Comparison of ENCODE assay signal across 42 cellular contexts in genomic region chrX:137519459-137519858, GRCh38. TPM values are rescaled to one million over a fixed set of nuclear protein-coding genes. Genes with fewer than 3 reads are reported as not detected.
"Had no signal": no experiment of that assay in that cellular context is flagged by ENCODE, and none has a peak within 500 bp of the region (broad histone marks: within the 10 kb centered on the region; RNA-seq: fewer than 3 reads in every experiment).

No MANE protein-coding gene starts in this region.

- H3K4me3 Mint-ChIP-seq: activated naive CD4-positive, alpha-beta T cell treated with anti-CD3 and anti-CD28 coated beads for 36 hours; activated naive CD4-positive, alpha-beta T cell treated with anti-CD3 and anti-CD28 coated beads, Interleukin-2, amount 10 ng/mL, durations not matched to agents 7 days and 5 days; activated naive CD4-positive, alpha-beta T cell treated with anti-CD3 and anti-CD28 coated beads, Interleukin-2, amount 50 U/mL, for 24 hours; activated naive CD8-positive, alpha-beta T cell; activated naive CD8-positive, alpha-beta T cell treated with anti-CD3 and anti-CD28 coated beads for 36 hours; activated naive CD8-positive, alpha-beta T cell treated with anti-CD3 and anti-CD28 coated beads, Interleukin-2, amount 10 ng/mL, durations not matched to agents 7 days and 5 days; activated naive CD8-positive, alpha-beta T cell treated with anti-CD3 and anti-CD28 coated beads, Interleukin-2, amount 50 U/mL, for 24 hours; activated T-cell treated with anti-CD3 and anti-CD28 coated beads, Interleukin-2, amount 50 U/mL, for 24 hours; activated T-cell treated with anti-CD3 and anti-CD28 coated beads, Interleukin-2, amount 50 U/mL, for 4 hours; activated T-cell treated with anti-CD3 and anti-CD28 coated beads, Interleukin-2, amount 50 U/mL, for 72 hours; activated T-helper 1 cell treated with anti-CD3 and anti-CD28 coated beads, Interleukin-12 subunit alpha, Interleukin-12 subunit beta, Interleukin-2, Interleukin-4 antibody, amounts not matched to agents 30 ng/mL and 10 ng/mL and 1 ng/mL, durations not matched to agents 14 hours and 24 hours and 36 hours; activated T-helper 17 cell treated with anti-CD3 and anti-CD28 coated beads, Interleukin-2, amount 50 U/mL, for 72 hours; brain; central memory CD8-positive, alpha-beta T cell had no signal

- H3K27ac ChIP-seq: adrenal gland, ascending aorta, body of pancreas, brain microvascular endothelial cell, breast epithelium, cardiac muscle cell had no signal

- H3K27ac Mint-ChIP-seq: activated naive CD4-positive, alpha-beta T cell treated with anti-CD3 and anti-CD28 coated beads for 36 hours; activated naive CD4-positive, alpha-beta T cell treated with anti-CD3 and anti-CD28 coated beads, Interleukin-2, amount 10 ng/mL, durations not matched to agents 7 days and 5 days; activated naive CD4-positive, alpha-beta T cell treated with anti-CD3 and anti-CD28 coated beads, Interleukin-2, amount 50 U/mL, for 24 hours; activated naive CD4-positive, alpha-beta T cell treated with anti-CD3 and anti-CD28 coated beads, Interleukin-2, amount 50 U/mL, for 72 hours; activated naive CD8-positive, alpha-beta T cell; activated naive CD8-positive, alpha-beta T cell treated with anti-CD3 and anti-CD28 coated beads for 36 hours; activated naive CD8-positive, alpha-beta T cell treated with anti-CD3 and anti-CD28 coated beads, Interleukin-2, amount 10 ng/mL, durations not matched to agents 7 days and 5 days; activated naive CD8-positive, alpha-beta T cell treated with anti-CD3 and anti-CD28 coated beads, Interleukin-2, amount 50 U/mL, for 24 hours; activated T-cell treated with anti-CD3 and anti-CD28 coated beads, Interleukin-2, amount 50 U/mL, for 24 hours; activated T-cell treated with anti-CD3 and anti-CD28 coated beads, Interleukin-2, amount 50 U/mL, for 72 hours; activated T-helper 1 cell treated with anti-CD3 and anti-CD28 coated beads, Interleukin-12 subunit alpha, Interleukin-12 subunit beta, Interleukin-2, Interleukin-4 antibody, amounts not matched to agents 30 ng/mL and 10 ng/mL and 1 ng/mL, durations not matched to agents 14 hours and 24 hours and 36 hours; activated T-helper 17 cell treated with anti-CD3 and anti-CD28 coated beads, Interleukin-2, amount 50 U/mL, for 72 hours; activated T-helper 2 cell treated with anti-CD3 and anti-CD28 coated beads, Interferon-gamma antibody, Interleukin-2, Interleukin-4, amounts not matched to agents 10 μg/mL and 5 μg/mL and 100 μg/mL, durations not matched to agents 14 hours and 24 hours and 36 hours; brain had no signal

- H3K27me3 Mint-ChIP-seq: activated naive CD4-positive, alpha-beta T cell treated with anti-CD3 and anti-CD28 coated beads, Interleukin-2, amount 10 ng/mL, durations not matched to agents 7 days and 5 days; activated naive CD8-positive, alpha-beta T cell treated with anti-CD3 and anti-CD28 coated beads, Interleukin-2, amount 10 ng/mL, durations not matched to agents 7 days and 5 days; activated naive CD8-positive, alpha-beta T cell treated with anti-CD3 and anti-CD28 coated beads, Interleukin-2, amount 50 U/mL, for 24 hours; central memory CD8-positive, alpha-beta T cell had no signal

- H3K9me3 ChIP-seq: adrenal gland, ascending aorta, body of pancreas, breast epithelium had no signal

- H3K4me1 Mint-ChIP-seq: activated naive CD4-positive, alpha-beta T cell treated with anti-CD3 and anti-CD28 coated beads, Interleukin-2, amount 10 ng/mL, durations not matched to agents 7 days and 5 days; activated naive CD4-positive, alpha-beta T cell treated with anti-CD3 and anti-CD28 coated beads, Interleukin-2, amount 50 U/mL, for 24 hours; activated naive CD8-positive, alpha-beta T cell treated with anti-CD3 and anti-CD28 coated beads for 36 hours; activated naive CD8-positive, alpha-beta T cell treated with anti-CD3 and anti-CD28 coated beads, Interleukin-2, amount 10 ng/mL, durations not matched to agents 7 days and 5 days; activated naive CD8-positive, alpha-beta T cell treated with anti-CD3 and anti-CD28 coated beads, Interleukin-2, amount 50 U/mL, for 24 hours; activated T-helper 17 cell treated with anti-CD3 and anti-CD28 coated beads, Interleukin-2, amount 50 U/mL, for 72 hours; brain; central memory CD8-positive, alpha-beta T cell had no signal

- H3K36me3 ChIP-seq: adrenal gland, ascending aorta, brain microvascular endothelial cell, breast epithelium, cardiac muscle cell had no signal

- H3K4me1 ChIP-seq: adrenal gland, ascending aorta, body of pancreas, breast epithelium had no signal

- FAIRE-seq: bronchial epithelial cell had no signal

- H3K27me3 ChIP-seq: adrenal gland, ascending aorta, brain microvascular endothelial cell, cardiac muscle cell had no signal

- H3K9me3 Mint-ChIP-seq: activated naive CD4-positive, alpha-beta T cell treated with anti-CD3 and anti-CD28 coated beads for 36 hours; activated naive CD4-positive, alpha-beta T cell treated with anti-CD3 and anti-CD28 coated beads, Interleukin-2, amount 10 ng/mL, durations not matched to agents 7 days and 5 days; activated naive CD4-positive, alpha-beta T cell treated with anti-CD3 and anti-CD28 coated beads, Interleukin-2, amount 50 U/mL, for 24 hours; activated naive CD4-positive, alpha-beta T cell treated with anti-CD3 and anti-CD28 coated beads, Interleukin-2, amount 50 U/mL, for 72 hours; activated naive CD8-positive, alpha-beta T cell treated with anti-CD3 and anti-CD28 coated beads for 36 hours; activated naive CD8-positive, alpha-beta T cell treated with anti-CD3 and anti-CD28 coated beads, Interleukin-2, amount 10 ng/mL, durations not matched to agents 7 days and 5 days; activated naive CD8-positive, alpha-beta T cell treated with anti-CD3 and anti-CD28 coated beads, Interleukin-2, amount 50 U/mL, for 24 hours; activated T-cell treated with anti-CD3 and anti-CD28 coated beads, Interleukin-2, amount 50 U/mL, for 24 hours; activated T-cell treated with anti-CD3 and anti-CD28 coated beads, Interleukin-2, amount 50 U/mL, for 4 hours; activated T-cell treated with anti-CD3 and anti-CD28 coated beads, Interleukin-2, amount 50 U/mL, for 72 hours; activated T-helper 1 cell treated with anti-CD3 and anti-CD28 coated beads, Interleukin-12 subunit alpha, Interleukin-12 subunit beta, Interleukin-2, Interleukin-4 antibody, amounts not matched to agents 30 ng/mL and 10 ng/mL and 1 ng/mL, durations not matched to agents 14 hours and 24 hours and 36 hours; activated T-helper 17 cell treated with anti-CD3 and anti-CD28 coated beads, Interleukin-2, amount 50 U/mL, for 72 hours; activated T-helper 2 cell treated with anti-CD3 and anti-CD28 coated beads, Interferon-gamma antibody, Interleukin-2, Interleukin-4, amounts not matched to agents 10 μg/mL and 5 μg/mL and 100 μg/mL, durations not matched to agents 14 hours and 24 hours and 36 hours had no signal

- DNase-seq: activated effector memory CD4-positive, alpha-beta T cell treated with anti-CD3 and anti-CD28 coated beads, Interleukin-2, amount 50 U/mL, for 16 hours; activated effector memory CD4-positive, alpha-beta T cell treated with Interleukin-2 at 50 U/mL for 16 hours; activated gamma-delta T cell treated with Interleukin-2 at 50 U/mL for 16 hours; activated naive CD4-positive, alpha-beta T cell; activated naive CD4-positive, alpha-beta T cell treated with anti-CD3 and anti-CD28 coated beads for 36 hours; activated naive CD4-positive, alpha-beta T cell treated with anti-CD3 and anti-CD28 coated beads, Interleukin-2, amount 10 ng/mL, durations not matched to agents 7 days and 5 days; activated naive CD4-positive, alpha-beta T cell treated with anti-CD3 and anti-CD28 coated beads, Interleukin-2, amount 50 U/mL, for 16 hours; activated naive CD4-positive, alpha-beta T cell treated with Interleukin-2 at 50 U/mL for 16 hours; activated naive CD8-positive, alpha-beta T cell treated with anti-CD3 and anti-CD28 coated beads for 36 hours; activated naive CD8-positive, alpha-beta T cell treated with anti-CD3 and anti-CD28 coated beads, Interleukin-2, amount 10 ng/mL, durations not matched to agents 7 days and 5 days; activated naive CD8-positive, alpha-beta T cell treated with anti-CD3 and anti-CD28 coated beads, Interleukin-2, amount 50 U/mL, for 24 hours; activated T-cell treated with anti-CD3 and anti-CD28 coated beads for 4 hours; activated T-cell treated with anti-CD3 and anti-CD28 coated beads, Interleukin-2, amount 50 U/mL, for 1 hour; activated T-cell treated with anti-CD3 and anti-CD28 coated beads, Interleukin-2, amount 50 U/mL, for 24 hours; activated T-cell treated with anti-CD3 and anti-CD28 coated beads, Interleukin-2, amount 50 U/mL, for 4 hours; activated T-cell treated with anti-CD3 and anti-CD28 coated beads, Interleukin-2, amount 50 U/mL, for 48 hours; activated T-cell treated with anti-CD3 and anti-CD28 coated beads, Interleukin-2, amount 50 U/mL, for 72 hours; adrenal gland; amniotic stem cell; amygdala; anterior cingulate cortex; aorta; body of pancreas; brain microvascular endothelial cell; caudate nucleus; central memory CD4-positive, alpha-beta T cell; cerebellar nuclear complex had no signal

- H3K4me3 ChIP-seq: adrenal gland, ascending aorta, body of pancreas, breast epithelium, cardiac muscle cell had no signal

- H3K36me3 Mint-ChIP-seq: activated naive CD4-positive, alpha-beta T cell treated with anti-CD3 and anti-CD28 coated beads, Interleukin-2, amount 10 ng/mL, durations not matched to agents 7 days and 5 days; activated naive CD4-positive, alpha-beta T cell treated with anti-CD3 and anti-CD28 coated beads, Interleukin-2, amount 50 U/mL, for 24 hours; activated naive CD4-positive, alpha-beta T cell treated with anti-CD3 and anti-CD28 coated beads, Interleukin-2, amount 50 U/mL, for 72 hours; activated naive CD8-positive, alpha-beta T cell; activated naive CD8-positive, alpha-beta T cell treated with anti-CD3 and anti-CD28 coated beads for 36 hours; activated naive CD8-positive, alpha-beta T cell treated with anti-CD3 and anti-CD28 coated beads, Interleukin-2, amount 10 ng/mL, durations not matched to agents 7 days and 5 days; brain had no signal

- ATAC-seq: activated naive CD4-positive, alpha-beta T cell treated with anti-CD3 and anti-CD28 coated beads, Interleukin-2, amount 50 U/mL, for 72 hours; activated naive CD8-positive, alpha-beta T cell treated with anti-CD3 and anti-CD28 coated beads, Interleukin-2, amount 50 U/mL, for 24 hours; activated T-cell treated with anti-CD3 and anti-CD28 coated beads, Interleukin-2, amount 50 U/mL, for 4 hours; activated T-cell treated with anti-CD3 and anti-CD28 coated beads, Interleukin-2, amount 50 U/mL, for 72 hours; activated T-helper 17 cell treated with anti-CD3 and anti-CD28 coated beads, Interleukin-2, amount 50 U/mL, for 72 hours; body of pancreas had no signal

RNA-seq across cellular contexts. Expression of gene ZIC3, which starts 46.5 kb away (rescaled TPM):
- total RNA-seq: activated naive CD4-positive, alpha-beta T cell treated with anti-CD3 and anti-CD28 coated beads for 36 hours; activated naive CD4-positive, alpha-beta T cell treated with anti-CD3 and anti-CD28 coated beads, Interleukin-2, amount 50 U/mL, for 72 hours; activated naive CD8-positive, alpha-beta T cell treated with anti-CD3 and anti-CD28 coated beads for 36 hours; activated naive CD8-positive, alpha-beta T cell treated with anti-CD3 and anti-CD28 coated beads, Interleukin-2, amount 10 ng/mL, durations not matched to agents 7 days and 5 days; activated T-cell treated with anti-CD3 and anti-CD28 coated beads, Interleukin-2, amount 50 U/mL, for 4 hours; activated T-cell treated with anti-CD3 and anti-CD28 coated beads, Interleukin-2, amount 50 U/mL, for 72 hours; activated T-helper 1 cell treated with anti-CD3 and anti-CD28 coated beads, Interleukin-12 subunit alpha, Interleukin-12 subunit beta, Interleukin-2, Interleukin-4 antibody, amounts not matched to agents 30 ng/mL and 10 ng/mL and 1 ng/mL, durations not matched to agents 14 hours and 24 hours and 36 hours; activated T-helper 17 cell treated with anti-CD3 and anti-CD28 coated beads, Interleukin-2, amount 50 U/mL, for 72 hours; activated T-helper 2 cell treated with anti-CD3 and anti-CD28 coated beads, Interferon-gamma antibody, Interleukin-2, Interleukin-4, amounts not matched to agents 10 μg/mL and 5 μg/mL and 100 μg/mL, durations not matched to agents 14 hours and 24 hours and 36 hours; aorta; ascending aorta; body of pancreas; breast epithelium; bronchial epithelial cell; cardiac septum; chondrocyte had no signal
- polyA plus RNA-seq: adipose tissue, adrenal gland had no signal
